In the genomic region with DNA sequence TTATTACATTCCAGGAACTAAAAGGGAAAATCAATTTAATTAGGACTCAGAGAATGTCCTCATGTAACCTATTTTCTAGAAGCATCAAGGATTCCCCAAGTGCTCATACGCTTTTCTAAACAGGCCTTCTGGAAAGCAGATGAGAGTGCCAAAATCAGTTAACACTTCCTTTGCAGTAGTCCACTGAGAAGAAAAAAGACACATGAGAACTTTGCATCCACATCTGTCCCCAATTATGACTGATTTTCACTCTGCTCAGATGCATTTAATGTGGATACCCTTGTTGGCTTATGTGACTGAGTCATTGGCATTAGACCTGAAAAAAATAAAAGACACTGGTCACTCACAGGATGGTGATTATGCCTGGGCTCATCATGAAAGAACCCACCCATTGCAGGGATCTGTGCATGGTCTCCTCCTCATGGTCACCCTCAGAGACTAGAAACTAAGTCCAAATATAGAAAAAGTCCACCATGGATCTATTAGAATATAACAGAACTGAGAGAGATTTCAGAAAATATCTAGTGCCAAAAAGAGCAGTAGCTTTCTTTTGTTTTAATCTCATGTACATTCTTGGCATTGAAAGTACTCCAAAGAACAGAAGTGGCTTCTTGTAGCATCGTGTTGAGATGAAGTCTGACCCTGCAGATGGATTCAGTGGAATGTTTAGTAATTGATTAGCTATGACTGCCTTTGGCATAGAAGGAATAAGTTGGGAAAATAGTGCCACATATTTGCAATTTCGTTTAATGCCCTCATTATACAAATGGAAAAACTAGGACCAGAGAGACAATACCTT, we compare ENCODE assay signal across 24 cellular contexts. TPM values are rescaled to one million over a fixed set of nuclear protein-coding genes. Genes with fewer than 3 reads are reported as not detected.
DNase-seq lines count a peak whose midpoint lies in the region; ATAC-seq and TF ChIP-seq lines count a peak whose summit lies in the region.
"Had no signal": no experiment of that assay in that cellular context is flagged by ENCODE, and none has a peak within 500 bp of the region (broad histone marks: within the 10 kb centered on the region; RNA-seq: fewer than 3 reads in every experiment).

No MANE protein-coding gene starts in this region.

- no peaks in the 10 kb centered on the region for H3K27me3 Mint-ChIP-seq in activated CD4-positive, alpha-beta memory T cell treated with anti-CD3 and anti-CD28 coated beads for 36 hours
- H3K27me3 Mint-ChIP-seq: activated CD4-positive, alpha-beta T cell treated with anti-CD3 and anti-CD28 coated beads, Interleukin-2, amount 10 ng/mL, durations not matched to agents 7 days and 5 days; IgD-negative memory B cell; stimulated activated naive CD8-positive, alpha-beta T cell treated with anti-CD3 and anti-CD28 coated beads, Interleukin-15, Interleukin-2, amounts not matched to agents 100 ng/mL and 50 ng/mL, for 24 hours had no signal

- H3K4me1 Mint-ChIP-seq in activated CD4-positive, alpha-beta memory T cell treated with anti-CD3 and anti-CD28 coated beads for 36 hours (ENCODE audit: low read depth), result no peaks in the 10 kb centered on the region
- H3K4me1 Mint-ChIP-seq: activated CD4-positive, alpha-beta T cell treated with anti-CD3 and anti-CD28 coated beads, Interleukin-2, amount 10 ng/mL, durations not matched to agents 7 days and 5 days; IgD-negative memory B cell had no signal

- H3K36me3 Mint-ChIP-seq in activated CD4-positive, alpha-beta memory T cell treated with anti-CD3 and anti-CD28 coated beads for 36 hours, result no peaks in the 10 kb centered on the region
- H3K36me3 Mint-ChIP-seq: IgD-negative memory B cell had no signal

- H3K27ac ChIP-seq in tibial artery (peak overlapping the region; percentile 55 to 58), left lung (no peak overlapping the region)
- H3K27ac ChIP-seq: BLaER1, neural progenitor cell had no signal

- H3K9me3 ChIP-seq in tibial artery (no peaks in the 10 kb centered on the region), left lung (peaks cover 0 to under 1% of the 10 kb centered on the region in 2 donors)
- H3K9me3 ChIP-seq: BLaER1, breast epithelium had no signal

- H3K9me3 Mint-ChIP-seq in activated CD4-positive, alpha-beta memory T cell treated with anti-CD3 and anti-CD28 coated beads for 36 hours, result peaks cover 9% of the 10 kb centered on the region

- peak; percentile 54 for ATAC-seq in SK-N-SH treated with all-trans-retinoic acid at 6 μM for 48 hours
- ATAC-seq in left lung, result no peak
- ATAC-seq: left ventricle myocardium superior, Right ventricle myocardium inferior had no signal

- intact Hi-C loops in tibial artery (cut with DNase I; ENCODE audit: low total_unique reads), result loop anchor here (10.0 kb wide), 1 partner anchor 50 kb away; a partner anchor contains a TSS
- intact Hi-C loops in left lung (cut with DNase I), result no loop called here
- intact Hi-C loops in activated CD4-positive, alpha-beta memory T cell treated with anti-CD3 and anti-CD28 coated beads for 36 hours (cut with micrococcal nuclease), result no loop called here

- no peak overlapping the region for H3K27ac Mint-ChIP-seq in activated CD4-positive, alpha-beta memory T cell treated with anti-CD3 and anti-CD28 coated beads for 36 hours
- H3K27ac Mint-ChIP-seq: activated CD4-positive, alpha-beta T cell treated with anti-CD3 and anti-CD28 coated beads, Interleukin-2, amount 10 ng/mL, durations not matched to agents 7 days and 5 days; IgD-negative memory B cell; neural progenitor cell; stimulated activated naive CD8-positive, alpha-beta T cell treated with anti-CD3 and anti-CD28 coated beads, Interleukin-15, Interleukin-2, amounts not matched to agents 100 ng/mL and 50 ng/mL, for 24 hours had no signal

- H3K4me1 ChIP-seq in tibial artery, result peaks cover 0 to 74% (median 43%) of the 10 kb centered on the region in 4 donors
- no peaks in the 10 kb centered on the region for H3K4me1 ChIP-seq in left lung
- H3K4me1 ChIP-seq: BLaER1 had no signal

- H3K27me3 ChIP-seq in tibial artery (no peaks in the 10 kb centered on the region), left lung (no peaks in the 10 kb centered on the region)
- H3K27me3 ChIP-seq: BLaER1, breast epithelium had no signal

- DNase-seq in GM04504 (ENCODE audit: low read depth) (peak; percentile 78), fibroblast of peridontal ligament (ENCODE audit: extremely low read depth) (peak; percentile 92), tibial artery (no peak), left lung (no peak), HPDE6-E6E7 (ENCODE audit: extremely low spot score) (no peak)
- DNase-seq in activated CD4-positive, alpha-beta memory T cell treated with anti-CD3 and anti-CD28 coated beads for 36 hours, result no peak
- DNase-seq: activated CD4-positive, alpha-beta T cell treated with anti-CD3 and anti-CD28 coated beads, Interleukin-2, amount 10 ng/mL, durations not matched to agents 7 days and 5 days; activated CD8-positive, alpha-beta memory T cell treated with anti-CD3 and anti-CD28 coated beads, Interleukin-2, amount 50 U/mL, for 4 hours; activated effector memory CD4-positive, alpha-beta T cell treated with Interleukin-2 at 50 U/mL for 16 hours; left ventricle myocardium superior; NCI-H1436 treated with DMSO at 0.1 percent for 48 hours; NCI-H2171; NCI-H526 treated with DMSO at 0.1 percent for 48 hours; stimulated activated CD4-positive, alpha-beta T cell treated with anti-CD3 and anti-CD28 coated beads, Interleukin-4, amount 100 ng/mL, for 24 hours; trophoblast cell had no signal

- POLR2A ChIA-PET in activated CD4-positive, alpha-beta memory T cell treated with anti-CD3 and anti-CD28 coated beads for 36 hours (lab: Charles Lee), result no interaction called here

- H3K4me3 Mint-ChIP-seq in activated CD4-positive, alpha-beta memory T cell treated with anti-CD3 and anti-CD28 coated beads for 36 hours, result no peak overlapping the region
- H3K4me3 Mint-ChIP-seq: activated CD4-positive, alpha-beta T cell treated with anti-CD3 and anti-CD28 coated beads, Interleukin-2, amount 10 ng/mL, durations not matched to agents 7 days and 5 days; IgD-negative memory B cell; neural progenitor cell; stimulated activated naive CD8-positive, alpha-beta T cell treated with anti-CD3 and anti-CD28 coated beads, Interleukin-15, Interleukin-2, amounts not matched to agents 100 ng/mL and 50 ng/mL, for 24 hours had no signal

- H3K4me3 ChIP-seq in tibial artery (no peak overlapping the region), left lung (no peak overlapping the region)
- H3K4me3 ChIP-seq: BLaER1, breast epithelium, neural progenitor cell had no signal

- H3K36me3 ChIP-seq in tibial artery (no peaks in the 10 kb centered on the region), left lung (no peaks in the 10 kb centered on the region)
- H3K36me3 ChIP-seq: BLaER1, breast epithelium, neural progenitor cell had no signal

- CTCF ChIA-PET in activated CD4-positive, alpha-beta memory T cell treated with anti-CD3 and anti-CD28 coated beads for 36 hours (lab: Charles Lee), result no interaction called here

- TF ChIP-seq CTCF in tibial artery (IDR thresholded peaks at IDR 0.05) (no peak), left lung (IDR thresholded peaks at IDR 0.05) (no peak)

TF ChIP-seq in SK-N-SH treated with all-trans-retinoic acid at 6 μM for 48 hours, 23 proteins besides CTCF, POLR2A, EP300 and RAD21:
- TF ChIP-seq TOX (CRISPR knock-in tag; IDR thresholded peaks at IDR 0.05; ENCODE audit: borderline replicate concordance), result no peak
- peak; percentile 37; the same call in 1 of the 2 replicates for TF ChIP-seq TCF4 (CRISPR knock-in tag; IDR thresholded peaks at IDR 0.05; ENCODE audit: borderline replicate concordance)

RNA-seq across cellular contexts. Expression of a gene that starts 48.8 kb away (rescaled TPM):
- 10 to 100 TPM; 13.5 to 18.5 TPM for total RNA-seq in left lung
- not detected for total RNA-seq in activated CD4-positive, alpha-beta memory T cell treated with anti-CD3 and anti-CD28 coated beads for 36 hours
- total RNA-seq: activated CD4-positive, alpha-beta T cell treated with anti-CD3 and anti-CD28 coated beads, Interleukin-2, amount 10 ng/mL, durations not matched to agents 7 days and 5 days; glomerular endothelial cell; pulmonary artery endothelial cell had no signal

Comparison
In these comparisons a context has a peak if more than half of its experiments do, and no peak if none do; other contexts are left out.
1. DNase-seq: peak in GM04504 (single experiment) and fibroblast of peridontal ligament (single experiment); none in tibial artery (0 of 2), left lung (0 of 2), HPDE6-E6E7 (single experiment) and activated CD4-positive, alpha-beta memory T cell treated with anti-CD3 and anti-CD28 coated beads for 36 hours (single experiment).
2. H3K27ac ChIP-seq: peak in tibial artery (2 of 2); none in left lung (0 of 2).
3. RNA of a gene that starts 48.8 kb away (total RNA-seq): 13.5 to 18.5 TPM in left lung; not detected in activated CD4-positive, alpha-beta memory T cell treated with anti-CD3 and anti-CD28 coated beads for 36 hours; every median in the first group is over 10 times any median in the second.